Comparison of ENCODE assay signal across 8 cellular contexts in the genomic region with DNA sequence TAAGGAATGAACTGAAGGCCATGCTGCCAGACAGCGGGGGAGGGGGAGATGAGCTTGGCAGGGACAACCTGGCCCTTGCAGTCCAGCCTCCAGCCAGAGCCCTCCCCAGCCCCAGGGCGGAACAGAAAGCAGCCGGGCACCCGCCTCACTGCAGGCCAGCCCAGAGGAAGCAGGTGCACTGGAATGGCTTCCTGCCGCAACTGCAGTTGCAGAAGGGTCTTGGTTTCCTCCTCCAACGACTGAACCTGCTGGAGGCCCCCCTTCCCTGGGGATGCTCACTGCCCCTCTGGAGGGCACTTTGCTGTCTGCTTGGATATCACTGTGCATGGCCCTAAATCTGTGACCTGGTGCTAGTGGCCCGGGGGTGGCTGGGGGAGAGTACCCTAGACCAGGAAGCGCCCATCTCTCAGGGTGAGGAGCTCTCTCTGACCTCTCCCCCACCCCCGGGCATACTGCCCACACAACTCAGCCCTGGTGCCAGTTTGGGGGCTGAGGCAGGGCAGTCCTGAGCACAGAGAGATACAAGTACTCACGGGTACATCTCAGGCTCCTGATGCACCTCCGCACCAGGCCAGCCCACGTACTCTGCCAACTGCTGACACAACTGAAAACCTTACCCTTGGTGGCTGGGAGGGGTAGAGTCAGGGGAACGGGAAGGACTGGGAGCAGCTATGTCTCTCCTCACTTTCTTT. TPM values are rescaled to one million over a fixed set of nuclear protein-coding genes. Genes with fewer than 3 reads are reported as not detected.
A peak's percentile ranks its signal among the peaks of the same experiment; 100 is the strongest.
DNase-seq lines count a peak whose midpoint lies in the region; ATAC-seq and TF ChIP-seq lines count a peak whose summit lies in the region.

No MANE protein-coding gene starts in this region.

- peak overlapping the region; percentile 90 to 96 for H3K27ac Mint-ChIP-seq in activated naive CD4-positive, alpha-beta T cell treated with anti-CD3 and anti-CD28 coated beads, Interleukin-2, amount 50 U/mL, for 72 hours

- H3K4me3 ChIP-seq in GM06990 (replicated peaks; ENCODE audit: low read depth, low read length) (peak overlapping the region; percentile 62), left lung (peak overlapping the region; percentile 31 to 48), thymus (ENCODE audit: low read length) (peak overlapping the region; percentile 61)

- H3K4me1 ChIP-seq in left lung (peaks cover 25 to 64% of the 10 kb centered on the region in 2 donors), thymus (ENCODE audit: control insufficient read depth, insufficient read depth, low read length) (peaks cover 19% of the 10 kb centered on the region)

- peak; percentile 14 to 27 for ATAC-seq in activated naive CD4-positive, alpha-beta T cell treated with anti-CD3 and anti-CD28 coated beads, Interleukin-2, amount 50 U/mL, for 72 hours
- peak; percentile 8 for ATAC-seq in left lung
- no peak for ATAC-seq in HG03378 (IDR thresholded peaks at IDR 0.05; ENCODE audit: unreplicated experiment)
- no peak for ATAC-seq in GM21423 (IDR thresholded peaks at IDR 0.05; ENCODE audit: unreplicated experiment)
- ATAC-seq in HG02840 (IDR thresholded peaks at IDR 0.05; ENCODE audit: low FRiP score, unreplicated experiment), result no peak

- H3K27ac ChIP-seq in left lung, result peak overlapping the region; percentile 79 to 96
- peak overlapping the region; percentile 81 for H3K27ac ChIP-seq in thymus (ENCODE audit: low read depth)

- H3K9me3 Mint-ChIP-seq in activated naive CD4-positive, alpha-beta T cell treated with anti-CD3 and anti-CD28 coated beads, Interleukin-2, amount 50 U/mL, for 72 hours, result no peaks in the 10 kb centered on the region

- in situ Hi-C loops in KBM-7 (cut with MboI; ENCODE audit: low pct_unique_long_range_greater_than_20kb, low sequenced_read_pairs), result loop anchor here (25.0 kb wide), 1 partner anchor 423 kb away; the partner anchor contains the start of genes ABHD15 and TP53I13

- TF ChIP-seq CTCF in GM06990 (IDR thresholded peaks at IDR 0.05; ENCODE audit: insufficient read depth, low read length, poor library complexity, severe bottlenecking) (no peak), left lung (IDR thresholded peaks at IDR 0.05) (no peak)

- H3K9me3 ChIP-seq in left lung, result no peaks in the 10 kb centered on the region
- no peaks in the 10 kb centered on the region for H3K9me3 ChIP-seq in thymus (ENCODE audit: control insufficient read depth)

- H3K27me3 ChIP-seq in GM06990 (replicated peaks; ENCODE audit: control insufficient read depth, insufficient read depth, low read length) (no peaks in the 10 kb centered on the region), left lung (no peaks in the 10 kb centered on the region), thymus (ENCODE audit: control insufficient read depth, insufficient read depth) (no peaks in the 10 kb centered on the region)

- 3% methylated on average over 13 of the region's 13 CpGs for WGBS in thymus

- peaks cover 6 to 8% of the 10 kb centered on the region in 2 donors for H3K36me3 Mint-ChIP-seq in activated naive CD4-positive, alpha-beta T cell treated with anti-CD3 and anti-CD28 coated beads, Interleukin-2, amount 50 U/mL, for 72 hours

- peak; percentile 62 for DNase-seq in GM06990 (ENCODE audit: extremely low read depth, insufficient read length)
- peak; percentile 83 for DNase-seq in KBM-7
- DNase-seq in activated naive CD4-positive, alpha-beta T cell treated with anti-CD3 and anti-CD28 coated beads, Interleukin-2, amount 50 U/mL, for 72 hours (ENCODE audit: low spot score in 2 of 2), result peak; percentile 49 to 70
- peak in 1 of 2 donors; percentile 90 for DNase-seq in left lung

- intact Hi-C loops in left lung (cut with DNase I), result no loop called here

- H3K36me3 ChIP-seq in GM06990 (ENCODE audit: control insufficient read depth, insufficient read depth, low read length), result 0 out of 2 replicates have a peak, but pooled peaks cover 1% of the 10 kb centered on the region
- no peaks in the 10 kb centered on the region for H3K36me3 ChIP-seq in left lung
- H3K36me3 ChIP-seq in thymus (ENCODE audit: control insufficient read depth, insufficient read depth), result peaks cover 8% of the 10 kb centered on the region

RNA-seq across cellular contexts. Expression of gene MYO18A, which starts 41.1 kb away (rescaled TPM):
- 10 to 100 TPM; 38.8 to 62.8 TPM for total RNA-seq in activated naive CD4-positive, alpha-beta T cell treated with anti-CD3 and anti-CD28 coated beads, Interleukin-2, amount 50 U/mL, for 72 hours
- total RNA-seq in left lung, result 10 to 100 TPM; 55.9 to 58.3 TPM
- 52.8 TPM for polyA plus RNA-seq in thymus

Comparison
In these comparisons a context has a peak if more than half of its experiments do, and no peak if none do; other contexts are left out.
1. ATAC-seq: peak in activated naive CD4-positive, alpha-beta T cell treated with anti-CD3 and anti-CD28 coated beads, Interleukin-2, amount 50 U/mL, for 72 hours (2 of 2) and left lung (single experiment); none in HG03378 (single experiment), GM21423 (single experiment) and HG02840 (single experiment).
2. Peak in every context shown above with its lines, with median percentiles within 50 percentile points of each other: H3K4me3 ChIP-seq.